2 cellular contexts compared by ENCODE assay signal in the genomic region with DNA sequence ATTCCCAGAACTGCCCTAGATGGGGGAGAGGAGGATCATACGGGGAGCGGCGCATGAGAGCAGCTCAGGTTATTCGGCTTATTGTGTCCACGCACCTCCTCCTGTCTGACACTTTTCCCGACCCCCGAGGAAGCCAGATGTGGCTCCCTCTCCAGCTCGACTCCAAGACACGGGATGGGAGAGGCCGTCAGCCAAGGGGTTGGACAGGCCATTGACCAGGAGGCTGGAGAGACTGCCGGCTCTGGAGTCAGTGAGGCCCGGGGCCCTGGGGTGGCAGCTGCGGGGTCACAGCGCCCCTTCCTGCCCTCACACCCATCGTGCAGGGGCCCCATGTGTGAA.
TF ChIP-seq lines count a peak whose summit lies in the region.

No MANE protein-coding gene starts in this region.

TF ChIP-seq in IMR-90, 13 proteins besides CTCF, POLR2A, EP300 and RAD21:
- TF ChIP-seq MAFK (IDR thresholded peaks at IDR 0.05; ENCODE audit: low read depth, low read length) (no peak), MXI1 (IDR thresholded peaks at IDR 0.05; ENCODE audit: borderline replicate concordance, low read depth, low read length) (no peak), MAZ (IDR thresholded peaks at IDR 0.05; ENCODE audit: borderline replicate concordance, low read depth, low read length) (no peak), RCOR1 (IDR thresholded peaks at IDR 0.05; ENCODE audit: insufficient replicate concordance, low read length) (no peak), CEBPB (IDR thresholded peaks at IDR 0.05; ENCODE audit: low read depth, low read length) (no peak), RFX5 (IDR thresholded peaks at IDR 0.05; ENCODE audit: low read depth, low read length) (no peak), NFE2L2 (IDR thresholded peaks at IDR 0.05; ENCODE audit: low read depth, low read length) (no peak), FOS (IDR thresholded peaks at IDR 0.05; ENCODE audit: low read depth, low read length) (no peak), SMC3 (IDR thresholded peaks at IDR 0.05; ENCODE audit: low read depth, low read length) (no peak), BHLHE40 (IDR thresholded peaks at IDR 0.05; ENCODE audit: low read depth, low read length) (no peak), CHD1 (IDR thresholded peaks at IDR 0.05; ENCODE audit: low read depth, low read length) (no peak)
- TF ChIP-seq, protein P1, sequence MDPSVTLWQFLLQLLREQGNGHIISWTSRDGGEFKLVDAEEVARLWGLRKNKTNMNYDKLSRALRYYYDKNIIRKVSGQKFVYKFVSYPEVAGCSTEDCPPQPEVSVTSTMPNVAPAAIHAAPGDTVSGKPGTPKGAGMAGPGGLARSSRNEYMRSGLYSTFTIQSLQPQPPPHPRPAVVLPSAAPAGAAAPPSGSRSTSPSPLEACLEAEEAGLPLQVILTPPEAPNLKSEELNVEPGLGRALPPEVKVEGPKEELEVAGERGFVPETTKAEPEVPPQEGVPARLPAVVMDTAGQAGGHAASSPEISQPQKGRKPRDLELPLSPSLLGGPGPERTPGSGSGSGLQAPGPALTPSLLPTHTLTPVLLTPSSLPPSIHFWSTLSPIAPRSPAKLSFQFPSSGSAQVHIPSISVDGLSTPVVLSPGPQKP (IDR thresholded peaks at IDR 0.05; ENCODE audit: borderline replicate concordance, low read depth, low read length) = no peak
- TF ChIP-seq, protein P2, sequence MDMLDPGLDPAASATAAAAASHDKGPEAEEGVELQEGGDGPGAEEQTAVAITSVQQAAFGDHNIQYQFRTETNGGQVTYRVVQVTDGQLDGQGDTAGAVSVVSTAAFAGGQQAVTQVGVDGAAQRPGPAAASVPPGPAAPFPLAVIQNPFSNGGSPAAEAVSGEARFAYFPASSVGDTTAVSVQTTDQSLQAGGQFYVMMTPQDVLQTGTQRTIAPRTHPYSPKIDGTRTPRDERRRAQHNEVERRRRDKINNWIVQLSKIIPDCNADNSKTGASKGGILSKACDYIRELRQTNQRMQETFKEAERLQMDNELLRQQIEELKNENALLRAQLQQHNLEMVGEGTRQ (IDR thresholded peaks at IDR 0.05; ENCODE audit: low read depth, low read length) = no peak
TF ChIP-seq in IMR-90: peak in this region for 0.

TF ChIP-seq in H1, 55 proteins besides CTCF, POLR2A, EP300 and RAD21:
- no peak for TF ChIP-seq CBX5 (IDR thresholded peaks at IDR 0.05; ENCODE audit: low read depth, low read length)
- TF ChIP-seq KDM4A (IDR thresholded peaks at IDR 0.05; ENCODE audit: low read depth, low read length, severe bottlenecking) = peak; percentile 31
- TF ChIP-seq CTBP2 (IDR thresholded peaks at IDR 0.05; ENCODE audit: borderline replicate concordance, insufficient read depth, insufficient read length, low read length) = peak; percentile 81
